Comparison of ENCODE assay signal across 9 cellular contexts in the genomic region with DNA sequence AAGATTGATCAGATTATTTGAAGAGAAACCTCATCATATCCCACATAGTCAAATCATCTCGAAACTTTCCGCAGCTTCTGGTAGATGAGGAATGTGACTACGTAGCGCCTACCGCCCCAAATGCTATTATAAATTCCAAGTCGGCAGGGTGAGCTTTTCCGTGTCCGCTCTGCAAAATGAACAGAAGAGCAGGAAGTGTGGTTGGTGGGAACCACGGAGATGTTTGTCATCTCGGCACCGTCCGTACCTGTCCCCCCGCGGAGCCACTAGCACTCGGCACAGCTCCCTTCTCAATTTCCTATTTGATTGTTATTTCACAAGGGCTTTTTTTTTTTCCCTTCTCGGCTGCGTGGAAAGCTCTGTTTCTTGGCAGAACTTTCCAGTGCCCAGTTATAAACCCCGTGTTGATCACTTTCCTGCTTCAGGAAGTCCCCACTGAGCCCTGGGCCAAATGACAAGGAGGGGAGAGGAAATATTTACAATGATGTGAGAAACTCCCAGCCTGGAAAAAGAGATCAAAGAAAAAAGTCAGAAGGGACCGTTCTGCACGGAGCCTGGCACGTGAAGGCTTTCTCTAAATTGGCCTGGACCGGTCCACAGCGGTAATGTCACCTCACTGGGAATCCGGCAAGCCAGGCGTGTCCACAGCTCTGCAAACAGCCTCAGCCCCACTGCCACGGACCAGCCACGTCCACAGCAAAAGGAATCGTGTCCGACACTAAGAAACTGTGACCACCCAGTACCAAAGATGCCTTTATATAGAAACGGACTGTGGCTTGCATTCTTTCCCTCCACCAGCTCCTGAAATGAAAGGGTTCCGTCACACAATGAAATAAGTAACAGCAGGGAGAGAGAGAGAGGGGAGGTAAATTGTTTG.
A peak's percentile ranks its signal among the peaks of the same experiment; 100 is the strongest.
DNase-seq lines count a peak whose midpoint lies in the region; ATAC-seq and TF ChIP-seq lines count a peak whose summit lies in the region.
"Had no signal": no experiment of that assay in that cellular context is flagged by ENCODE, and none has a peak within 500 bp of the region (broad histone marks: within the 10 kb centered on the region; RNA-seq: fewer than 3 reads in every experiment).

No MANE protein-coding gene starts in this region.

- CTCF ChIA-PET in activated naive CD4-positive, alpha-beta T cell treated with anti-CD3 and anti-CD28 coated beads for 36 hours (lab: Charles Lee): interaction anchor here (0.6 to 1.1 kb wide), 3 partner anchors 16 to 166 kb away, joined by 3 to 5 read pairs (median 3); no protein-coding TSS in a partner anchor
- CTCF ChIA-PET in naive thymus-derived CD4-positive, alpha-beta T cell (lab: Charles Lee): no interaction called here

- H3K36me3 ChIP-seq in esophagus squamous epithelium (no peaks in the 10 kb centered on the region), upper lobe of right lung (no peaks in the 10 kb centered on the region), HAP-1 (replicated peaks) (peaks cover 5% of the 10 kb centered on the region; the same call in 1 of the 2 replicates)
- H3K36me3 ChIP-seq in naive thymus-derived CD4-positive, alpha-beta T cell (ENCODE audit: control insufficient read depth in 2 of 3, insufficient read depth in 3 of 3, low read length in 3 of 3): no peaks in the 10 kb centered on the region

- H3K27ac ChIP-seq in esophagus squamous epithelium (peak overlapping the region; percentile 9 to 85 (median 51)), upper lobe of right lung (peak overlapping the region; percentile 58)
- no peak overlapping the region for H3K27ac ChIP-seq in naive thymus-derived CD4-positive, alpha-beta T cell (ENCODE audit: low read depth, low read length)

- in situ Hi-C loops in HAP-1 (cut with MboI; ENCODE audit: low sequenced_read_pairs): no loop called here

- POLR2A ChIA-PET in naive thymus-derived CD4-positive, alpha-beta T cell (lab: Charles Lee): no interaction called here

- H3K4me3 ChIP-seq in esophagus squamous epithelium (peak overlapping the region in 3 of 4 donors; percentile 10 to 38 (median 33)), upper lobe of right lung (peak overlapping the region; percentile 42), HAP-1 (no peak overlapping the region)
- H3K4me3 ChIP-seq in naive thymus-derived CD4-positive, alpha-beta T cell (ENCODE audit: low read length): no peak overlapping the region

- H3K4me1 ChIP-seq in esophagus squamous epithelium (peaks cover 13 to 69% (median 25%) of the 10 kb centered on the region in 3 donors), upper lobe of right lung (peaks cover 5% of the 10 kb centered on the region), HAP-1 (no peaks in the 10 kb centered on the region)
- peaks cover 0 to 8% of the 10 kb centered on the region in 2 donors for H3K4me1 ChIP-seq in naive thymus-derived CD4-positive, alpha-beta T cell (ENCODE audit: control insufficient read depth in 2 of 2, insufficient read depth in 2 of 2, low read length in 2 of 2)

- no peak overlapping the region for H3K4me3 Mint-ChIP-seq in activated naive CD4-positive, alpha-beta T cell treated with anti-CD3 and anti-CD28 coated beads for 36 hours
- peak overlapping the region in 7 of 10 donors; percentile 10 to 67 (median 47) for H3K4me3 Mint-ChIP-seq in naive thymus-derived CD4-positive, alpha-beta T cell

- no peak overlapping the region for H3K27ac Mint-ChIP-seq in activated naive CD4-positive, alpha-beta T cell treated with anti-CD3 and anti-CD28 coated beads for 36 hours
- H3K27ac Mint-ChIP-seq in naive thymus-derived CD4-positive, alpha-beta T cell: no peak overlapping the region

- H3K9me3 Mint-ChIP-seq in activated naive CD4-positive, alpha-beta T cell treated with anti-CD3 and anti-CD28 coated beads for 36 hours: no peaks in the 10 kb centered on the region
- peaks cover 0 to 1% (median 0%) of the 10 kb centered on the region in 11 donors for H3K9me3 Mint-ChIP-seq in naive thymus-derived CD4-positive, alpha-beta T cell

- no peaks in the 10 kb centered on the region for H3K27me3 ChIP-seq in esophagus squamous epithelium
- H3K27me3 ChIP-seq in naive thymus-derived CD4-positive, alpha-beta T cell (ENCODE audit: control insufficient read depth in 2 of 2, insufficient read depth in 2 of 2, low read length in 2 of 2): peaks cover 0 to 7% of the 10 kb centered on the region in 2 donors
- no peaks in the 10 kb centered on the region for H3K27me3 ChIP-seq in upper lobe of right lung
- no peaks in the 10 kb centered on the region for H3K27me3 ChIP-seq in HAP-1 (ENCODE audit: low read depth)

- H3K36me3 Mint-ChIP-seq in activated naive CD4-positive, alpha-beta T cell treated with anti-CD3 and anti-CD28 coated beads for 36 hours (ENCODE audit: low read depth): no peaks in the 10 kb centered on the region
- no peaks in the 10 kb centered on the region for H3K36me3 Mint-ChIP-seq in naive thymus-derived CD4-positive, alpha-beta T cell

- no peak for TF ChIP-seq POLR2A in esophagus squamous epithelium (IDR thresholded peaks at IDR 0.05)

- no peak for ATAC-seq in naive thymus-derived CD4-positive, alpha-beta T cell
- ATAC-seq in upper lobe of right lung: peak; percentile 37

- intact Hi-C loops in activated naive CD4-positive, alpha-beta T cell treated with anti-CD3 and anti-CD28 coated beads for 36 hours (cut with micrococcal nuclease): no loop called here
- intact Hi-C loops in esophagus squamous epithelium (cut with DNase I) (no loop called here), upper lobe of right lung (cut with DNase I) (no loop called here)
- intact Hi-C loops in naive thymus-derived CD4-positive, alpha-beta T cell (cut with micrococcal nuclease): no loop called here

- TF ChIP-seq CTCF in esophagus squamous epithelium (IDR thresholded peaks at IDR 0.05) (no peak), upper lobe of right lung (IDR thresholded peaks at IDR 0.05) (no peak)

- H3K27me3 Mint-ChIP-seq in activated naive CD4-positive, alpha-beta T cell treated with anti-CD3 and anti-CD28 coated beads for 36 hours (ENCODE audit: low read depth): peaks cover 50% of the 10 kb centered on the region
- H3K27me3 Mint-ChIP-seq in naive thymus-derived CD4-positive, alpha-beta T cell: peaks cover 32 to 67% (median 42%) of the 10 kb centered on the region in 5 donors

- 37 to 40% methylated on average over 31 of the region's 31 CpGs for WGBS in esophagus squamous epithelium, 2 donors

- H3K9me3 ChIP-seq in esophagus squamous epithelium (no peaks in the 10 kb centered on the region), upper lobe of right lung (no peaks in the 10 kb centered on the region), HAP-1 (no peaks in the 10 kb centered on the region)
- H3K9me3 ChIP-seq in naive thymus-derived CD4-positive, alpha-beta T cell (ENCODE audit: control insufficient read depth in 2 of 3, low read length in 3 of 3): no peaks in the 10 kb centered on the region

- peak; percentile 7 for DNase-seq in activated naive CD4-positive, alpha-beta T cell treated with anti-CD3 and anti-CD28 coated beads for 36 hours
- no peak for DNase-seq in activated naive CD4-positive, alpha-beta T cell treated with Interleukin-2 at 50 U/mL for 16 hours
- DNase-seq in esophagus squamous epithelium (lab: John Stamatoyannopoulos, UW): no peak
- DNase-seq in naive thymus-derived CD4-positive, alpha-beta T cell: peak in 1 of 9 donors; percentile 6
- no peak for DNase-seq in upper lobe of right lung
- DNase-seq in cortex of kidney (lab: John Stamatoyannopoulos, UW): no peak
- DNase-seq in HAP-1 (ENCODE audit: low spot score in 2 of 2): no peak
- no peak for DNase-seq in NCI-H2081 (lab: John Stamatoyannopoulos, UW)
- DNase-seq: T-helper 2 cell had no signal

- peaks cover 11% of the 10 kb centered on the region for H3K4me1 Mint-ChIP-seq in activated naive CD4-positive, alpha-beta T cell treated with anti-CD3 and anti-CD28 coated beads for 36 hours (ENCODE audit: low read depth)
- peaks cover 9 to 14% (median 10%) of the 10 kb centered on the region in 7 donors for H3K4me1 Mint-ChIP-seq in naive thymus-derived CD4-positive, alpha-beta T cell

Comparison
In these comparisons a context has a peak if more than half of its experiments do, and no peak if none do; other contexts are left out.
1. H3K4me3 ChIP-seq: peak in esophagus squamous epithelium (3 of 4) and upper lobe of right lung (single experiment); none in naive thymus-derived CD4-positive, alpha-beta T cell (single experiment) and HAP-1 (single experiment).